Comparison of ENCODE assay signal across 1 cellular context in genomic region chr11:65988791-65989592, GRCh38.
TF ChIP-seq lines count a peak whose summit lies in the region.

No MANE protein-coding gene starts in this region.

TF ChIP-seq in K562, 482 proteins besides CTCF, POLR2A, EP300 and RAD21 (continued from another document and continues in another):
- TF ChIP-seq ID3 (CRISPR knock-in tag; IDR thresholded peaks at IDR 0.05) (no peak), ID3 (tag; IDR thresholded peaks at IDR 0.05) (no peak), PRPF4 (IDR thresholded peaks at IDR 0.05; ENCODE audit: insufficient read depth, low read depth, low read length, poor library complexity, severe bottlenecking) (no peak), ILK (tag; IDR thresholded peaks at IDR 0.05; ENCODE audit: borderline replicate concordance, low read depth) (no peak), VEZF1 (CRISPR knock-in tag; IDR thresholded peaks at IDR 0.05) (peak; percentile 39; the same call in 1 of the 2 replicates), OTX1 (CRISPR knock-in tag; IDR thresholded peaks at IDR 0.05) (no peak), ZFP30 (CRISPR knock-in tag; IDR thresholded peaks at IDR 0.05; ENCODE audit: borderline replicate concordance) (no peak), BACH1 (tag; IDR thresholded peaks at IDR 0.05) (no peak), XRCC3 (IDR thresholded peaks at IDR 0.05) (no peak), HNRNPLL (IDR thresholded peaks at IDR 0.05; ENCODE audit: low read depth, low read length, poor library complexity, severe bottlenecking) (no peak), ZNF384 (IDR thresholded peaks at IDR 0.05; ENCODE audit: low read depth, low read length) (peak; percentile 68; the same call in 1 of the 2 replicates), POU5F1 (IDR thresholded peaks at IDR 0.05; ENCODE audit: borderline replicate concordance, low read depth, low read length, partially characterized antibody) (no peak), E2F3 (CRISPR knock-in tag; IDR thresholded peaks at IDR 0.05) (no peak), ARID2 (IDR thresholded peaks at IDR 0.05) (peak; percentile 96), HMG20A (CRISPR knock-in tag; conservative IDR thresholded peaks at IDR 0.05) (no peak), ZC3H11A (IDR thresholded peaks at IDR 0.05; ENCODE audit: low read depth, low read length) (no peak), HNRNPK (IDR thresholded peaks at IDR 0.05; ENCODE audit: low read depth, low read length, poor library complexity, severe bottlenecking) (no peak), TFE3 (CRISPR knock-in tag; IDR thresholded peaks at IDR 0.05) (no peak), ZNF740 (CRISPR knock-in tag; IDR thresholded peaks at IDR 0.05) (no peak), ZNF740 (tag; IDR thresholded peaks at IDR 0.05) (no peak), CREB1 (IDR thresholded peaks at IDR 0.05) (0 out of 2 replicates have a peak, but pooled peaks have one; percentile 11), CREB1 (CRISPR knock-in tag; IDR thresholded peaks at IDR 0.05) (no peak), U2AF1 (optimal IDR thresholded peaks at IDR 0.05; ENCODE audit: low read depth, low read length) (no peak), U2AF2 (optimal IDR thresholded peaks at IDR 0.05; ENCODE audit: low read depth, low read length) (no peak), MAFK (IDR thresholded peaks at IDR 0.05; ENCODE audit: low read length) (peak; percentile 58), ZNF121 (CRISPR knock-in tag; conservative IDR thresholded peaks at IDR 0.05) (no peak), TSHZ1 (CRISPR knock-in tag; IDR thresholded peaks at IDR 0.05) (no peak), SIN3B (IDR thresholded peaks at IDR 0.05; ENCODE audit: low read depth) (no peak), ZKSCAN1 (IDR thresholded peaks at IDR 0.05; ENCODE audit: low read depth, low read length) (no peak), COPS2 (conservative IDR thresholded peaks at IDR 0.05) (no peak), PYGO2 (tag; IDR thresholded peaks at IDR 0.05) (no peak), NCOA4 (IDR thresholded peaks at IDR 0.05; ENCODE audit: partially characterized antibody) (no peak), ZNF830 (CRISPR knock-in tag; IDR thresholded peaks at IDR 0.05) (no peak), MTA2 (IDR thresholded peaks at IDR 0.05; ENCODE audit: low read depth) (no peak), TSC22D4 (tag; IDR thresholded peaks at IDR 0.05) (no peak), CTCFL (IDR thresholded peaks at IDR 0.05; ENCODE audit: borderline replicate concordance, insufficient read depth, low read depth, low read length, poor library complexity, severe bottlenecking) (peak; percentile 42), RREB1 (CRISPR knock-in tag; IDR thresholded peaks at IDR 0.05) (no peak), USF2 (CRISPR knock-in tag; IDR thresholded peaks at IDR 0.05) (no peak), ETS1 (conservative IDR thresholded peaks at IDR 0.05; ENCODE audit: control insufficient read depth, low read depth, low read length) (no peak), PHF21A (IDR thresholded peaks at IDR 0.05; ENCODE audit: borderline replicate concordance, low read depth) (no peak), TEAD4 (IDR thresholded peaks at IDR 0.05; ENCODE audit: low read length) (no peak; the same call in none of the 2 replicates), TEAD4 (CRISPR knock-in tag; IDR thresholded peaks at IDR 0.05; ENCODE audit: borderline replicate concordance) (no peak), FOXJ3 (CRISPR knock-in tag; IDR thresholded peaks at IDR 0.05) (no peak)
